Comparison of ENCODE assay signal across 30 cellular contexts in genomic region chr10:52956861-52957260, GRCh38.
A peak's percentile ranks its signal among the peaks of the same experiment; 100 is the strongest.
DNase-seq lines count a peak whose midpoint lies in the region; ATAC-seq and TF ChIP-seq lines count a peak whose summit lies in the region.
"Had no signal": no experiment of that assay in that cellular context is flagged by ENCODE, and none has a peak within 500 bp of the region (broad histone marks: within the 10 kb centered on the region; RNA-seq: fewer than 3 reads in every experiment).

No MANE protein-coding gene starts in this region.

- no peak overlapping the region for H3K27ac ChIP-seq in GM23338 (ENCODE audit: low read depth)
- no peak overlapping the region for H3K27ac ChIP-seq in OCI-LY7 (ENCODE audit: low read depth, low read length, poor library complexity, severe bottlenecking)
- H3K27ac ChIP-seq: cardiac muscle cell, coronary artery, SJCRH30, upper lobe of left lung had no signal

- CTCF ChIA-PET in OCI-LY7 (lab: Charles Lee; ENCODE audit: unreplicated experiment): no interaction called here

- DNase-seq in GM23338 (ENCODE audit: low spot score) (no peak), amniotic epithelial cell (ENCODE audit: low read depth) (peak; percentile 34), fibroblast of pulmonary artery (ENCODE audit: low read depth) (peak; percentile 10), posterior vena cava (ENCODE audit: low spot score) (peak; percentile 31), OCI-LY7 (ENCODE audit: low spot score) (no peak)
- DNase-seq in activated CD4-positive, alpha-beta T cell treated with anti-CD3 and anti-CD28 coated beads, Interleukin-2, amount 50 U/mL, for 48 hours: no peak
- DNase-seq: ACHN; activated CD8-positive, alpha-beta memory T cell treated with anti-CD3 and anti-CD28 coated beads for 24 hours; activated naive CD4-positive, alpha-beta T cell; activated T-cell treated with anti-CD3 and anti-CD28 coated beads, Interleukin-2, amount 50 U/mL, for 1 hour; amniotic stem cell; DMS79; effector memory CD8-positive, alpha-beta T cell; head of caudate nucleus; HFFc6; Karpas-422; left cardiac atrium; NCI-H1694 treated with DMSO at 0.1 percent for 48 hours; NCI-H526; nucleus accumbens; SJCRH30; stimulated activated CD4-positive, alpha-beta T cell treated with anti-CD3 and anti-CD28 coated beads, Interleukin-2, amount 100 ng/mL, for 24 hours; substantia nigra; T-helper 1 cell; upper lobe of left lung had no signal

- H3K9me2 ChIP-seq in GM23338 (ENCODE audit: insufficient read depth) (peaks cover 14% of the 10 kb centered on the region; the same call in 1 of the 2 replicates), OCI-LY7 (ENCODE audit: insufficient read depth, low read length) (no peaks in the 10 kb centered on the region)

- intact Hi-C loops in posterior vena cava (cut with DNase I): no loop called here
- intact Hi-C loops in OCI-LY7 (cut with micrococcal nuclease; ENCODE audit: unreplicated experiment): loop anchor here (10.0 kb wide), 1 partner anchor 142 kb away; no protein-coding TSS in a partner anchor

- peaks cover 25% of the 10 kb centered on the region for H3K36me3 Mint-ChIP-seq in GM23338 (ENCODE audit: low read depth)
- H3K36me3 Mint-ChIP-seq: stimulated activated effector memory CD8-positive, alpha-beta T cell treated with anti-CD3 and anti-CD28 coated beads, Interleukin-12 subunit alpha, Interleukin-12 subunit beta, amount 100 ng/mL, for 72 hours had no signal

- BruUV-seq in OCI-LY7 (replicated peaks; lab: Mats Ljungman, UMichigan): no TSS peak

- ATAC-seq in GM23338 (no peak), GM19467 (IDR thresholded peaks at IDR 0.05; ENCODE audit: unreplicated experiment) (no peak), GM19324 (IDR thresholded peaks at IDR 0.05; ENCODE audit: low FRiP score, unreplicated experiment) (no peak)
- ATAC-seq: effector memory CD8-positive, alpha-beta T cell; left cardiac atrium; stimulated activated effector memory CD8-positive, alpha-beta T cell treated with anti-CD3 and anti-CD28 coated beads, Interleukin-12 subunit alpha, Interleukin-12 subunit beta, amount 100 ng/mL, for 72 hours had no signal

- peaks cover 14% of the 10 kb centered on the region for H3K9me3 Mint-ChIP-seq in GM23338

- H3K4me1 ChIP-seq in GM23338 (ENCODE audit: insufficient read depth) (peaks cover 12% of the 10 kb centered on the region; the same call in 1 of the 2 replicates), OCI-LY7 (ENCODE audit: insufficient read depth, low read length, poor library complexity, severe bottlenecking) (no peaks in the 10 kb centered on the region)
- H3K4me1 ChIP-seq: SJCRH30, upper lobe of left lung had no signal

- H3K36me3 ChIP-seq in GM23338 (ENCODE audit: insufficient read depth) (no peaks in the 10 kb centered on the region), OCI-LY7 (ENCODE audit: insufficient read depth, low read length) (no peaks in the 10 kb centered on the region)
- H3K36me3 ChIP-seq: cardiac muscle cell, SJCRH30, upper lobe of left lung had no signal

- H3F3A ChIP-seq in GM23338 (replicated peaks; ENCODE audit: low read depth): no peaks in the 10 kb centered on the region

- TF ChIP-seq CTCF in GM23338 (conservative IDR thresholded peaks at IDR 0.05; ENCODE audit: low read depth in 2 of 2) (no peak), fibroblast of pulmonary artery (IDR thresholded peaks at IDR 0.05; ENCODE audit: low read length, missing control alignments) (no peak), OCI-LY7 (conservative IDR thresholded peaks at IDR 0.05; ENCODE audit: low read length) (no peak)

- H4K20me1 ChIP-seq in GM23338 (replicated peaks; ENCODE audit: insufficient read depth): no peaks in the 10 kb centered on the region
- H4K20me1 ChIP-seq in OCI-LY7 (ENCODE audit: insufficient read depth, low read length): no peaks in the 10 kb centered on the region

- H3K27me3 ChIP-seq in GM23338 (ENCODE audit: insufficient read depth): no peaks in the 10 kb centered on the region
- H3K27me3 ChIP-seq: cardiac muscle cell, SJCRH30, upper lobe of left lung had no signal

- peaks cover 11% of the 10 kb centered on the region for H3K27me3 Mint-ChIP-seq in GM23338 (ENCODE audit: insufficient read depth, low read depth, poor library complexity)
- H3K27me3 Mint-ChIP-seq: effector memory CD8-positive, alpha-beta T cell had no signal

- H3K4me3 Mint-ChIP-seq in GM23338: no peak overlapping the region
- H3K4me3 Mint-ChIP-seq: effector memory CD8-positive, alpha-beta T cell; HFFc6; stimulated activated effector memory CD8-positive, alpha-beta T cell treated with anti-CD3 and anti-CD28 coated beads, Interleukin-12 subunit alpha, Interleukin-12 subunit beta, amount 100 ng/mL, for 72 hours had no signal

- peak overlapping the region; percentile 75; the same call in 1 of the 2 replicates for H2AFZ ChIP-seq in GM23338
- H2AFZ ChIP-seq in OCI-LY7 (ENCODE audit: low read length): no peak overlapping the region

- H3K79me2 ChIP-seq in GM23338 (replicated peaks; ENCODE audit: insufficient read depth) (no peaks in the 10 kb centered on the region), OCI-LY7 (ENCODE audit: insufficient read depth, low read depth, low read length) (no peaks in the 10 kb centered on the region)

- H3K27ac Mint-ChIP-seq in GM23338: peak overlapping the region; percentile 44; the same call in 1 of the 2 replicates
- H3K27ac Mint-ChIP-seq: effector memory CD8-positive, alpha-beta T cell; HFFc6; stimulated activated effector memory CD8-positive, alpha-beta T cell treated with anti-CD3 and anti-CD28 coated beads, Interleukin-12 subunit alpha, Interleukin-12 subunit beta, amount 100 ng/mL, for 72 hours had no signal

- peaks cover 21% of the 10 kb centered on the region for H3K4me1 Mint-ChIP-seq in GM23338
- H3K4me1 Mint-ChIP-seq: stimulated activated effector memory CD8-positive, alpha-beta T cell treated with anti-CD3 and anti-CD28 coated beads, Interleukin-12 subunit alpha, Interleukin-12 subunit beta, amount 100 ng/mL, for 72 hours had no signal

- no peaks in the 10 kb centered on the region for H3K9me3 ChIP-seq in OCI-LY7 (ENCODE audit: low read length)
- H3K9me3 ChIP-seq: SJCRH30, upper lobe of left lung had no signal

- POLR2A ChIA-PET in OCI-LY7 (lab: Charles Lee): interaction anchor here (1.0 to 1.7 kb wide), 2 partner anchors 10 to 11 kb away, joined by 3 to 5 read pairs; no protein-coding TSS in a partner anchor

- H3K4me2 ChIP-seq in GM23338: no peak overlapping the region
- no peak overlapping the region for H3K4me2 ChIP-seq in OCI-LY7 (ENCODE audit: low read length)

- H3K4me3 ChIP-seq in GM23338: no peak overlapping the region
- no peak overlapping the region for H3K4me3 ChIP-seq in fibroblast of pulmonary artery (replicated peaks; ENCODE audit: low read depth, low read length)
- no peak overlapping the region for H3K4me3 ChIP-seq in OCI-LY7 (ENCODE audit: low read depth, low read length, poor library complexity, severe bottlenecking)
- H3K4me3 ChIP-seq: cardiac muscle cell, coronary artery, SJCRH30, upper lobe of left lung had no signal

TF ChIP-seq in GM23338, 12 proteins besides CTCF, POLR2A, EP300 and RAD21 (continues in another document):
- TF ChIP-seq NANOG (IDR thresholded peaks at IDR 0.05; ENCODE audit: borderline replicate concordance) (no peak), STAT1 (IDR thresholded peaks at IDR 0.05; ENCODE audit: unreplicated experiment) (no peak), CREB1 (CRISPR knock-in tag; IDR thresholded peaks at IDR 0.05; ENCODE audit: low read depth) (no peak), REST (IDR thresholded peaks at IDR 0.05; ENCODE audit: unreplicated experiment) (no peak), ETS1 (IDR thresholded peaks at IDR 0.05) (no peak), EZH2phosphoT487 (IDR thresholded peaks at IDR 0.05; ENCODE audit: unreplicated experiment) (no peak)

Comparison
In these comparisons a context has a peak if more than half of its experiments do, and no peak if none do; other contexts are left out.
1. DNase-seq: peak in amniotic epithelial cell (single experiment), fibroblast of pulmonary artery (single experiment) and posterior vena cava (single experiment); none in GM23338 (single experiment), activated CD4-positive, alpha-beta T cell treated with anti-CD3 and anti-CD28 coated beads, Interleukin-2, amount 50 U/mL, for 48 hours (0 of 2) and OCI-LY7 (single experiment).